29 cellular contexts compared by ENCODE assay signal in the genomic region with DNA sequence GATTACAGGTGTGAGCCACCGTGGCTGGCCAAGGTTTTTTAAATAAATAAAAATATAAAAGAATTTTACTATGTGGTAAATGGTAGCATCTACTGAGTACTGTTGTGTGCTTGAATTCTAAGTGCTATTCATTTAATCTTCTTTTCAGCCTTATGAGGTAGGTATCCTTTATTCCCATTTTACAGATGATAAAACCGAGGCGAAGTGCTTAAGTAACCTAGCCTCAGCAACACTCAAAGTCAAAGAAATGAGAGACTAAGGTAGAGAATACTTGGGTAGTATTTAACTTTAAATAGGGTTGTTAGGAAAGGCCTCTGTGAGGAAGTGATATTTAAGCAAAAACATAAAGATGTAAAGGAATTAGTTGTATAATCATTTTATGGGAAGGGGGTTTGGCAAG.
"Had no signal": no experiment of that assay in that cellular context is flagged by ENCODE, and none has a peak within 500 bp of the region (broad histone marks: within the 10 kb centered on the region; RNA-seq: fewer than 3 reads in every experiment).

No MANE protein-coding gene starts in this region.

- H3K36me3 ChIP-seq: neutrophil, pancreas, prostate gland, spleen, suprapubic skin, tibial artery, transverse colon, upper lobe of right lung, uterus had no signal

- H3K4me2 ChIP-seq: smooth muscle cell had no signal

- H3K4me3 ChIP-seq: pancreas, prostate gland, skin epidermis, smooth muscle cell, spleen, suprapubic skin, testis, tibial artery, transverse colon, upper lobe of right lung, uterus had no signal

- DNase-seq: naive B cell; naive thymus-derived CD8-positive, alpha-beta T cell; nephron progenitor cell; pancreas; right cardiac atrium; spleen; stimulated activated CD4-positive, alpha-beta T cell treated with anti-CD3 and anti-CD28 coated beads, Interleukin-12 subunit alpha, Interleukin-12 subunit beta, amount 100 ng/mL, for 4 hours; stimulated activated CD4-positive, alpha-beta T cell treated with anti-CD3 and anti-CD28 coated beads, Interleukin-2, amount 100 ng/mL, for 24 hours; stimulated activated CD4-positive, alpha-beta T cell treated with anti-CD3 and anti-CD28 coated beads, Interleukin-2, amount 100 ng/mL, for 48 hours; stimulated activated CD4-positive, alpha-beta T cell treated with anti-CD3 and anti-CD28 coated beads, Interleukin-4, amount 100 ng/mL, for 24 hours; stimulated activated naive CD4-positive, alpha-beta T cell; stimulated activated naive CD8-positive, alpha-beta T cell treated with anti-CD3 and anti-CD28 coated beads, Interleukin-15, amount 100 ng/mL, for 72 hours; stimulated activated naive CD8-positive, alpha-beta T cell treated with anti-CD3 and anti-CD28 coated beads, Interleukin-15, Interleukin-2, amounts not matched to agents 100 U/mL and 50 U/mL, for 24 hours; substantia nigra; testis; tibial artery; transverse colon; upper lobe of right lung; uterus had no signal

- H3K36me3 Mint-ChIP-seq: naive thymus-derived CD8-positive, alpha-beta T cell; natural killer cell treated with Interleukin-12 subunit alpha and Interleukin-12 subunit beta and Interleukin-15 and Interleukin-18, amount 100 ng/mL, for 72 hours; stimulated activated memory B cell treated with anti-CD40 and anti-IgM and Interleukin-4, amounts not matched to agents 10 μg/mL and 1 μg/mL and 100 μg/mL, for 72 hours; type B pancreatic cell had no signal

- H3K27ac Mint-ChIP-seq: naive B cell; naive thymus-derived CD8-positive, alpha-beta T cell; natural killer cell treated with Interleukin-12 subunit alpha and Interleukin-12 subunit beta and Interleukin-15 and Interleukin-18, amount 100 ng/mL, for 72 hours; stimulated activated memory B cell treated with anti-CD40 and anti-IgM and Interleukin-4, amounts not matched to agents 10 μg/mL and 1 μg/mL and 100 μg/mL, for 72 hours; type B pancreatic cell had no signal

- H3K9me3 ChIP-seq: neutrophil, pancreas, prostate gland, suprapubic skin, testis, uterus had no signal

- ATAC-seq: naive thymus-derived CD8-positive, alpha-beta T cell; natural killer cell treated with Interleukin-12 subunit alpha and Interleukin-12 subunit beta and Interleukin-15 and Interleukin-18, amount 100 ng/mL, for 72 hours; pancreas; right cardiac atrium; sciatic nerve; stimulated activated memory B cell treated with anti-CD40 and anti-IgM and Interleukin-4, amounts not matched to agents 10 μg/mL and 1 μg/mL and 100 μg/mL, for 72 hours; stimulated activated naive CD8-positive, alpha-beta T cell treated with anti-CD3 and anti-CD28 coated beads, Interleukin-15, amount 100 ng/mL, for 72 hours; stimulated activated naive CD8-positive, alpha-beta T cell treated with anti-CD3 and anti-CD28 coated beads, Interleukin-15, Interleukin-2, amounts not matched to agents 100 U/mL and 50 U/mL, for 24 hours; upper lobe of right lung had no signal

- H3K9me3 Mint-ChIP-seq: natural killer cell treated with Interleukin-12 subunit alpha and Interleukin-12 subunit beta and Interleukin-15 and Interleukin-18, amount 100 ng/mL, for 72 hours; neural crest cell; stimulated activated memory B cell treated with anti-CD40 and anti-IgM and Interleukin-4, amounts not matched to agents 10 μg/mL and 1 μg/mL and 100 μg/mL, for 72 hours; stimulated activated naive CD8-positive, alpha-beta T cell treated with anti-CD3 and anti-CD28 coated beads, Interleukin-15, amount 100 ng/mL, for 72 hours; type B pancreatic cell had no signal

- H3K4me3 Mint-ChIP-seq: naive B cell; naive thymus-derived CD8-positive, alpha-beta T cell; natural killer cell treated with Interleukin-12 subunit alpha and Interleukin-12 subunit beta and Interleukin-15 and Interleukin-18, amount 100 ng/mL, for 72 hours; nephron progenitor cell; neural crest cell; stimulated activated memory B cell treated with anti-CD40 and anti-IgM and Interleukin-4, amounts not matched to agents 10 μg/mL and 1 μg/mL and 100 μg/mL, for 72 hours; stimulated activated naive CD8-positive, alpha-beta T cell treated with anti-CD3 and anti-CD28 coated beads, Interleukin-15, amount 100 ng/mL, for 72 hours; type B pancreatic cell had no signal

- H3K4me1 ChIP-seq: prostate gland, uterus had no signal

- H3K27me3 ChIP-seq: neutrophil, pancreas, suprapubic skin, testis, tibial artery, transverse colon, upper lobe of right lung, uterus had no signal

- H3K27me3 Mint-ChIP-seq: type B pancreatic cell had no signal

- H3K27ac ChIP-seq: neutrophil, pancreas, prostate gland, skin epidermis, spleen, suprapubic skin, testis, tibial artery, transverse colon, upper lobe of right lung, uterus had no signal
